Comparison of ENCODE assay signal across 21 cellular contexts in genomic region chr6:3287308-3287707, GRCh38. TPM values are rescaled to one million over a fixed set of nuclear protein-coding genes. Genes with fewer than 3 reads are reported as not detected.
DNase-seq lines count a peak whose midpoint lies in the region; ATAC-seq and TF ChIP-seq lines count a peak whose summit lies in the region.
"Had no signal": no experiment of that assay in that cellular context is flagged by ENCODE, and none has a peak within 500 bp of the region (broad histone marks: within the 10 kb centered on the region; RNA-seq: fewer than 3 reads in every experiment).

No MANE protein-coding gene starts in this region.

- H3K9me3 Mint-ChIP-seq in chondrocyte (ENCODE audit: low read depth): no peaks in the 10 kb centered on the region
- no peaks in the 10 kb centered on the region for H3K9me3 Mint-ChIP-seq in naive thymus-derived CD4-positive, alpha-beta T cell
- H3K9me3 Mint-ChIP-seq: GM23338 had no signal

- peaks cover 21% of the 10 kb centered on the region for H3K36me3 Mint-ChIP-seq in chondrocyte (ENCODE audit: low read depth)
- H3K36me3 Mint-ChIP-seq in naive thymus-derived CD4-positive, alpha-beta T cell: peaks cover 0 to 10% (median 0%) of the 10 kb centered on the region in 5 donors
- H3K36me3 Mint-ChIP-seq: CD14-positive monocyte had no signal

- WGBS in right cardiac atrium: 85% methylated on average over 9 of the region's 9 CpGs
- WGBS in heart right ventricle, 2 donors: 90 to 94% methylated on average over 9 of the region's 9 CpGs

- POLR2A ChIA-PET in naive thymus-derived CD4-positive, alpha-beta T cell (lab: Charles Lee): no interaction called here

- TF ChIP-seq CTCF in heart right ventricle (IDR thresholded peaks at IDR 0.05) (no peak), chondrocyte (IDR thresholded peaks at IDR 0.05) (no peak), tibial artery (IDR thresholded peaks at IDR 0.05) (no peak)

- DNase-seq in right cardiac atrium (peak in 2 of 3 donors; percentile 23 to 24), heart right ventricle (no peak), chondrocyte (ENCODE audit: low spot score) (peak; percentile 52), tibial artery (peak; percentile 13 to 61), NCI-H1048 (lab: John Stamatoyannopoulos, UW) (no peak)
- DNase-seq in naive thymus-derived CD4-positive, alpha-beta T cell: no peak
- DNase-seq: DMS 273 treated with DMSO at 0.1 percent for 48 hours, GDM1, MV-4-11, NCI-H1436, NCI-H2081, NCI-H774, SHP77 had no signal

- H3K9me3 ChIP-seq in right cardiac atrium (ENCODE audit: control insufficient read depth, low read length) (no peaks in the 10 kb centered on the region), heart right ventricle (no peaks in the 10 kb centered on the region), tibial artery (no peaks in the 10 kb centered on the region)
- H3K9me3 ChIP-seq in naive thymus-derived CD4-positive, alpha-beta T cell (ENCODE audit: control insufficient read depth in 2 of 3, low read length in 3 of 3): no peaks in the 10 kb centered on the region

- intact Hi-C loops in right cardiac atrium (cut with DNase I): loop anchor here in 1 of 4 donors (10.0 kb wide), 1 partner anchor 167 kb away; the partner anchor contains the start of gene SLC22A23
- intact Hi-C loops in heart right ventricle (cut with DNase I): loop anchor here in 3 of 10 donors (10.0 kb wide), 2 partner anchors 167 to 687 kb away; partner anchors contain the start of gene SLC22A23 (in 3 of the 3)
- intact Hi-C loops in naive thymus-derived CD4-positive, alpha-beta T cell (cut with micrococcal nuclease): no loop called here
- intact Hi-C loops in tibial artery (cut with DNase I; ENCODE audit: low total_unique reads): loop anchor here (10.0 kb wide), 2 partner anchors 167 to 697 kb away; partner anchors contain the start of gene SLC22A23

- H3K4me3 Mint-ChIP-seq in chondrocyte (ENCODE audit: unreplicated experiment): no peak overlapping the region
- H3K4me3 Mint-ChIP-seq in naive thymus-derived CD4-positive, alpha-beta T cell: no peak overlapping the region
- H3K4me3 Mint-ChIP-seq: CD14-positive monocyte, GM23338 had no signal

- H3K4me1 ChIP-seq in right cardiac atrium (ENCODE audit: control insufficient read depth, insufficient read depth, low read length): peaks cover 3% of the 10 kb centered on the region
- peaks cover 0 to 16% (median 7%) of the 10 kb centered on the region in 9 donors for H3K4me1 ChIP-seq in heart right ventricle
- H3K4me1 ChIP-seq in naive thymus-derived CD4-positive, alpha-beta T cell (ENCODE audit: control insufficient read depth in 2 of 2, insufficient read depth in 2 of 2, low read length in 2 of 2): no peaks in the 10 kb centered on the region
- H3K4me1 ChIP-seq in tibial artery: peaks cover 0 to 8% (median 2%) of the 10 kb centered on the region in 4 donors

- H3K27me3 Mint-ChIP-seq in chondrocyte (ENCODE audit: low read depth): no peaks in the 10 kb centered on the region
- H3K27me3 Mint-ChIP-seq in naive thymus-derived CD4-positive, alpha-beta T cell: no peaks in the 10 kb centered on the region

- ATAC-seq in right cardiac atrium (no peak), heart right ventricle (no peak), GM18909 (IDR thresholded peaks at IDR 0.05; ENCODE audit: poor library complexity, unreplicated experiment) (no peak), GM19395 (IDR thresholded peaks at IDR 0.05; ENCODE audit: unreplicated experiment) (no peak)
- no peak for ATAC-seq in naive thymus-derived CD4-positive, alpha-beta T cell
- ATAC-seq: GM12878, GM23338, HCT116, Panc1 had no signal

- H3K27me3 ChIP-seq in right cardiac atrium (ENCODE audit: control insufficient read depth, insufficient read depth): no peaks in the 10 kb centered on the region
- H3K27me3 ChIP-seq in heart right ventricle: no peaks in the 10 kb centered on the region
- H3K27me3 ChIP-seq in naive thymus-derived CD4-positive, alpha-beta T cell (ENCODE audit: control insufficient read depth in 2 of 2, insufficient read depth in 2 of 2, low read length in 2 of 2): no peaks in the 10 kb centered on the region
- no peaks in the 10 kb centered on the region for H3K27me3 ChIP-seq in tibial artery

- CTCF ChIA-PET in naive thymus-derived CD4-positive, alpha-beta T cell (lab: Charles Lee): no interaction called here

- H3K27ac Mint-ChIP-seq in chondrocyte (ENCODE audit: unreplicated experiment): no peak overlapping the region
- H3K27ac Mint-ChIP-seq in naive thymus-derived CD4-positive, alpha-beta T cell: peak overlapping the region in 7 of 9 donors; percentile 38 to 84 (median 40)

- H3K4me1 Mint-ChIP-seq in chondrocyte (ENCODE audit: low read depth): peaks cover 13% of the 10 kb centered on the region
- H3K4me1 Mint-ChIP-seq in naive thymus-derived CD4-positive, alpha-beta T cell: no peaks in the 10 kb centered on the region
- H3K4me1 Mint-ChIP-seq: CD14-positive monocyte had no signal

- no peak overlapping the region for H3K4me3 ChIP-seq in right cardiac atrium (ENCODE audit: low read length)
- H3K4me3 ChIP-seq in heart right ventricle: no peak overlapping the region
- H3K4me3 ChIP-seq in naive thymus-derived CD4-positive, alpha-beta T cell (ENCODE audit: low read length): no peak overlapping the region
- H3K4me3 ChIP-seq in tibial artery: no peak overlapping the region
- H3K4me3 ChIP-seq: GM12878, GM23338 had no signal

- no peak overlapping the region for H3K27ac ChIP-seq in right cardiac atrium (ENCODE audit: low read length)
- H3K27ac ChIP-seq in heart right ventricle: no peak overlapping the region
- no peak overlapping the region for H3K27ac ChIP-seq in naive thymus-derived CD4-positive, alpha-beta T cell (ENCODE audit: low read depth, low read length)
- H3K27ac ChIP-seq in tibial artery: no peak overlapping the region
- H3K27ac ChIP-seq: HL-60 had no signal

- H3K36me3 ChIP-seq in heart right ventricle: peaks cover 0 to 16% (median 0%) of the 10 kb centered on the region in 9 donors
- H3K36me3 ChIP-seq in naive thymus-derived CD4-positive, alpha-beta T cell (ENCODE audit: control insufficient read depth in 2 of 3, insufficient read depth in 3 of 3, low read length in 3 of 3): peaks cover 0 to 29% (median 0%) of the 10 kb centered on the region in 3 experiments
- H3K36me3 ChIP-seq in tibial artery: peaks cover 0 to 50% (median 0%) of the 10 kb centered on the region in 3 donors

RNA-seq across cellular contexts. Expression of gene PSMG4, which starts 28.6 kb away (rescaled TPM):
- total RNA-seq in right cardiac atrium: 10 to 100 TPM in 2 of 4 donors, 1 to 10 TPM in 2; 7.9 to 10.7 (median 9.9) TPM
- polyA plus RNA-seq in right cardiac atrium: 16.7 TPM
- 10 to 100 TPM in 5 of 10 donors, 1 to 10 TPM in 5; 8.1 to 10.8 (median 10.0) TPM for total RNA-seq in heart right ventricle
- 10 to 100 TPM; 14.0 to 38.6 TPM for polyA plus RNA-seq in heart right ventricle
- 16.2 to 24.7 TPM (median 17.2 TPM) in 3 replicates for total RNA-seq in chondrocyte
- total RNA-seq in naive thymus-derived CD4-positive, alpha-beta T cell: 10 to 100 TPM; 15.6 to 45.0 (median 27.7) TPM
- polyA plus RNA-seq in naive thymus-derived CD4-positive, alpha-beta T cell: 10 to 100 TPM; 53.8 to 81.7 TPM

RNA-seq across cellular contexts. Expression of gene TUBB2B, which starts 59.9 kb away (rescaled TPM):
- 1 to 10 TPM; 1.4 to 3.2 (median 1.8) TPM for total RNA-seq in right cardiac atrium
- polyA plus RNA-seq in right cardiac atrium: 4.7 TPM
- 1 to 10 TPM in 5 of 10 donors, under 1 TPM in 5; 0.28 to 3.6 (median 0.94) TPM for total RNA-seq in heart right ventricle
- polyA plus RNA-seq in heart right ventricle: 1 to 10 TPM in 1 of 2 donors, under 1 TPM in 1; 0.59 to 3.4 TPM
- total RNA-seq in chondrocyte: 109 to 119 TPM (median 117 TPM) in 3 replicates
- 1 to 10 TPM in 1 of 5 experiments, under 1 TPM in 2, not detected in 2; 0.27 to 1.6 (median 0.54) TPM for total RNA-seq in naive thymus-derived CD4-positive, alpha-beta T cell
- under 1 TPM in 1 of 2 donors, not detected in 1; 0.18 TPM for polyA plus RNA-seq in naive thymus-derived CD4-positive, alpha-beta T cell

Comparison
In these comparisons a context has a peak if more than half of its experiments do, and no peak if none do; other contexts are left out.
1. DNase-seq: peak in right cardiac atrium (2 of 3), chondrocyte (single experiment) and tibial artery (2 of 2); none in heart right ventricle (0 of 2), naive thymus-derived CD4-positive, alpha-beta T cell (0 of 9) and NCI-H1048 (single experiment).
2. RNA of gene TUBB2B, which starts 59.9 kb away (total RNA-seq): 109 to 119 TPM in chondrocyte; 1.4 to 3.2 TPM in right cardiac atrium, 0.28 to 3.6 TPM in heart right ventricle and 0.27 to 1.6 TPM in naive thymus-derived CD4-positive, alpha-beta T cell; every median in the first group is over 10 times any median in the second.